ENCODE assay signal across 11 cellular contexts in genomic region chr3:134427400-134428111, GRCh38. TPM values are rescaled to one million over a fixed set of nuclear protein-coding genes. Genes with fewer than 3 reads are reported as not detected.
DNase-seq lines count a peak whose midpoint lies in the region; TF ChIP-seq lines count a peak whose summit lies in the region.
"Had no signal": no experiment of that assay in that cellular context is flagged by ENCODE, and none has a peak within 500 bp of the region (broad histone marks: within the 10 kb centered on the region; RNA-seq: fewer than 3 reads in every experiment).

No MANE protein-coding gene starts in this region.

- H3K9ac ChIP-seq in adipocyte (ENCODE audit: low read length) = peak overlapping the region; percentile 51

- no peaks in the 10 kb centered on the region for H3K27me3 Mint-ChIP-seq in MCF 10A (ENCODE audit: insufficient read depth, unreplicated experiment)
- peaks cover 9% of the 10 kb centered on the region for H3K27me3 Mint-ChIP-seq in type B pancreatic cell

- no TSS peak for BruUV-seq in MCF 10A (replicated peaks; lab: Mats Ljungman, UMichigan)

- TF ChIP-seq CTCF in MCF 10A (IDR thresholded peaks at IDR 0.05; ENCODE audit: unreplicated experiment) = no peak
- no peak for TF ChIP-seq CTCF in breast epithelium (IDR thresholded peaks at IDR 0.05)
- TF ChIP-seq CTCF in type B pancreatic cell (conservative IDR thresholded peaks at IDR 0.05) = no peak
- no peak for TF ChIP-seq CTCF in dorsolateral prefrontal cortex (IDR thresholded peaks at IDR 0.05 in 54 of 56, conservative IDR thresholded peaks at IDR 0.05 in 2 of 56; ENCODE audit: low read depth in 1 of 56, partially characterized antibody in 56 of 56)

- DNase-seq in MCF 10A (ENCODE audit: unreplicated experiment) (peak; percentile 96), breast epithelium (ENCODE audit: low spot score in 2 of 2) (no peak), adipocyte (ENCODE audit: low read depth) (peak; percentile 89), islet precursor cell (peak; percentile 98), type B pancreatic cell (ENCODE audit: extremely low spot score, unreplicated experiment) (no peak), dorsolateral prefrontal cortex (no peak), NCI-H1417 treated with DMSO at 0.1 percent for 48 hours (lab: John Stamatoyannopoulos, UW) (no peak)
- DNase-seq in activated CD4-positive, alpha-beta T cell treated with anti-CD3 and anti-CD28 coated beads for 4 hours = no peak
- DNase-seq: activated CD8-positive, alpha-beta memory T cell treated with anti-CD3 and anti-CD28 coated beads, Interleukin-2, amount 10 ng/mL, durations not matched to agents 7 days and 5 days; AML-193; effector memory CD4-positive, alpha-beta T cell had no signal

- H3K36me3 ChIP-seq in breast epithelium = no peaks in the 10 kb centered on the region
- no peaks in the 10 kb centered on the region for H3K36me3 ChIP-seq in adipocyte (ENCODE audit: control insufficient read depth, insufficient read depth, low read length, severe bottlenecking)

- H3K4me3 ChIP-seq in breast epithelium = no peak overlapping the region
- no peak overlapping the region for H3K4me3 ChIP-seq in adipocyte (ENCODE audit: low read length)
- H3K4me3 ChIP-seq in dorsolateral prefrontal cortex = no peak overlapping the region

- H3K27me3 ChIP-seq in breast epithelium (no peaks in the 10 kb centered on the region), adipocyte (replicated peaks; ENCODE audit: control insufficient read depth, insufficient read depth, low read length) (no peaks in the 10 kb centered on the region), dorsolateral prefrontal cortex (no peaks in the 10 kb centered on the region)

- H3K27ac Mint-ChIP-seq in MCF 10A (ENCODE audit: low read depth, unreplicated experiment) (peak overlapping the region; percentile 84), type B pancreatic cell (peak overlapping the region; percentile 21)
- H3K27ac Mint-ChIP-seq: activated CD8-positive, alpha-beta memory T cell treated with anti-CD3 and anti-CD28 coated beads, Interleukin-2, amount 10 ng/mL, durations not matched to agents 7 days and 5 days had no signal

- H3K9me3 ChIP-seq in breast epithelium = no peaks in the 10 kb centered on the region
- no peaks in the 10 kb centered on the region for H3K9me3 ChIP-seq in adipocyte (ENCODE audit: control insufficient read depth, low read length)

- no peak for TF ChIP-seq POLR2A in breast epithelium (IDR thresholded peaks at IDR 0.05)

- CTCF ChIA-PET in MCF 10A (lab: Yijun Ruan, JAX) = interaction anchor here (0.7 to 1.4 kb wide), 3 partner anchors 21 to 53 kb away, joined by 3 to 4 read pairs (median 3); no protein-coding TSS in a partner anchor

- H3K4me1 ChIP-seq in breast epithelium (no peaks in the 10 kb centered on the region), adipocyte (ENCODE audit: control insufficient read depth, insufficient read depth, low read length) (peaks cover 27% of the 10 kb centered on the region)

- intact Hi-C loops in MCF 10A (cut with micrococcal nuclease) (loop anchor here (5.0 kb wide), 1 partner anchor 55 kb away; the partner anchor contains the start of gene AMOTL2), breast epithelium (cut with DNase I; ENCODE audit: low total_unique reads) (no loop called here), dorsolateral prefrontal cortex (cut with DNase I) (no loop called here)

- H3K4me3 Mint-ChIP-seq in MCF 10A (ENCODE audit: unreplicated experiment) = no peak overlapping the region
- no peak overlapping the region for H3K4me3 Mint-ChIP-seq in type B pancreatic cell
- H3K4me3 Mint-ChIP-seq: activated CD8-positive, alpha-beta memory T cell treated with anti-CD3 and anti-CD28 coated beads, Interleukin-2, amount 10 ng/mL, durations not matched to agents 7 days and 5 days had no signal

- H3K4me1 Mint-ChIP-seq in MCF 10A (ENCODE audit: insufficient read depth, unreplicated experiment) (peaks cover 11% of the 10 kb centered on the region), type B pancreatic cell (ENCODE audit: unreplicated experiment) (peaks cover 4% of the 10 kb centered on the region)
- H3K4me1 Mint-ChIP-seq: activated CD8-positive, alpha-beta memory T cell treated with anti-CD3 and anti-CD28 coated beads, Interleukin-2, amount 10 ng/mL, durations not matched to agents 7 days and 5 days had no signal

- no peaks in the 10 kb centered on the region for H3K9me3 Mint-ChIP-seq in MCF 10A (ENCODE audit: unreplicated experiment)
- no peaks in the 10 kb centered on the region for H3K9me3 Mint-ChIP-seq in type B pancreatic cell

- no peaks in the 10 kb centered on the region for H3K36me3 Mint-ChIP-seq in MCF 10A (ENCODE audit: insufficient read depth, unreplicated experiment)
- H3K36me3 Mint-ChIP-seq in type B pancreatic cell = no peaks in the 10 kb centered on the region
- H3K36me3 Mint-ChIP-seq: activated CD8-positive, alpha-beta memory T cell treated with anti-CD3 and anti-CD28 coated beads, Interleukin-2, amount 10 ng/mL, durations not matched to agents 7 days and 5 days had no signal

- POLR2A ChIA-PET in MCF 10A (lab: Yijun Ruan, JAX) = interaction anchor here (1.0 to 1.9 kb wide), 4 partner anchors 11 to 46 kb away, joined by 3 to 7 read pairs (median 4); no protein-coding TSS in a partner anchor

- H3K27ac ChIP-seq in breast epithelium (no peak overlapping the region), dorsolateral prefrontal cortex (no peak overlapping the region)

RNA-seq across cellular contexts. Expression of gene AMOTL2, which starts 53.3 kb away (rescaled TPM):
- total RNA-seq in MCF 10A (2022) = 92.6 and 137 TPM in 2 replicates
- total RNA-seq in breast epithelium = 100 to 1,000 TPM in 1 of 3 donors, 10 to 100 TPM in 2; 78.3 to 281 (median 83.2) TPM
- total RNA-seq in type B pancreatic cell (ENCODE audit: low replicate concordance) = 79.2 and 122 TPM in 2 replicates
- 100 to 1,000 TPM in 24 of 120 experiments, 10 to 100 TPM in 96; 43.1 to 220 (median 75.3) TPM for total RNA-seq in dorsolateral prefrontal cortex
- total RNA-seq: activated CD8-positive, alpha-beta memory T cell treated with anti-CD3 and anti-CD28 coated beads, Interleukin-2, amount 10 ng/mL, durations not matched to agents 7 days and 5 days had no signal

RNA-seq across cellular contexts. Expression of gene ANAPC13, which starts 58.2 kb away (rescaled TPM):
- total RNA-seq in MCF 10A (2022) (61.5 and 78.4 TPM in 2 replicates), breast epithelium (10 to 100 TPM; 56.0 to 68.3 (median 66.1) TPM), type B pancreatic cell (ENCODE audit: low replicate concordance) (47.8 and 57.0 TPM in 2 replicates), dorsolateral prefrontal cortex (10 to 100 TPM; 18.9 to 65.9 (median 47.8) TPM)

RNA-seq across cellular contexts. Expression of gene CEP63, which starts 58.3 kb away (rescaled TPM):
- total RNA-seq in MCF 10A (2022) (37.0 and 40.0 TPM in 2 replicates), breast epithelium (10 to 100 TPM; 31.8 to 38.9 (median 33.1) TPM), type B pancreatic cell (ENCODE audit: low replicate concordance) (14.5 and 22.8 TPM in 2 replicates), dorsolateral prefrontal cortex (10 to 100 TPM; 27.2 to 57.8 (median 39.4) TPM)

Comparison
In these comparisons a context has a peak if more than half of its experiments do, and no peak if none do; other contexts are left out.
1. DNase-seq: peak in MCF 10A (single experiment), adipocyte (single experiment) and islet precursor cell (single experiment); none in breast epithelium (0 of 2), type B pancreatic cell (single experiment), dorsolateral prefrontal cortex (0 of 10), NCI-H1417 treated with DMSO at 0.1 percent for 48 hours (single experiment) and activated CD4-positive, alpha-beta T cell treated with anti-CD3 and anti-CD28 coated beads for 4 hours (0 of 2).